ENCODE assay signal across 17 cellular contexts in genomic region chr1:1286313-1287261, GRCh38.
"Had no signal": no experiment of that assay in that cellular context is flagged by ENCODE, and none has a peak within 500 bp of the region (broad histone marks: within the 10 kb centered on the region; RNA-seq: fewer than 3 reads in every experiment).

No MANE protein-coding gene starts in this region.

- H3K9me3 Mint-ChIP-seq: activated naive CD8-positive, alpha-beta T cell treated with anti-CD3 and anti-CD28 coated beads, Interleukin-2, amount 50 U/mL, for 24 hours; activated T-helper 1 cell treated with anti-CD3 and anti-CD28 coated beads, Interleukin-12 subunit alpha, Interleukin-12 subunit beta, Interleukin-2, Interleukin-4 antibody, amounts not matched to agents 30 ng/mL and 10 ng/mL and 1 ng/mL, durations not matched to agents 14 hours and 24 hours and 36 hours; immature natural killer cell; neural progenitor cell had no signal

- H3K27me3 Mint-ChIP-seq: activated naive CD8-positive, alpha-beta T cell treated with anti-CD3 and anti-CD28 coated beads, Interleukin-2, amount 50 U/mL, for 24 hours had no signal

- H3K36me3 Mint-ChIP-seq: immature natural killer cell, neural progenitor cell had no signal

- DNase-seq: activated naive CD8-positive, alpha-beta T cell treated with anti-CD3 and anti-CD28 coated beads, Interleukin-2, amount 50 U/mL, for 24 hours; aorta; cortex of kidney; effector CD4-positive, alpha-beta T cell; esophagus squamous epithelium; hypothalamus; immature natural killer cell; left cardiac atrium; sigmoid colon; stimulated activated CD4-positive, alpha-beta T cell treated with anti-CD3 and anti-CD28 coated beads, Interleukin-1b, Interleukin-23, amount 100 ng/mL, for 48 hours; stomach; SW 1271; testis had no signal

- H3K4me3 Mint-ChIP-seq: activated naive CD8-positive, alpha-beta T cell treated with anti-CD3 and anti-CD28 coated beads, Interleukin-2, amount 50 U/mL, for 24 hours; activated T-helper 1 cell treated with anti-CD3 and anti-CD28 coated beads, Interleukin-12 subunit alpha, Interleukin-12 subunit beta, Interleukin-2, Interleukin-4 antibody, amounts not matched to agents 30 ng/mL and 10 ng/mL and 1 ng/mL, durations not matched to agents 14 hours and 24 hours and 36 hours; immature natural killer cell; neural progenitor cell had no signal

- H3K27ac Mint-ChIP-seq: activated naive CD8-positive, alpha-beta T cell treated with anti-CD3 and anti-CD28 coated beads, Interleukin-2, amount 50 U/mL, for 24 hours; activated T-helper 1 cell treated with anti-CD3 and anti-CD28 coated beads, Interleukin-12 subunit alpha, Interleukin-12 subunit beta, Interleukin-2, Interleukin-4 antibody, amounts not matched to agents 30 ng/mL and 10 ng/mL and 1 ng/mL, durations not matched to agents 14 hours and 24 hours and 36 hours; immature natural killer cell; neural progenitor cell had no signal

- ATAC-seq: activated CD4-positive, CD25-positive, alpha-beta regulatory T cell treated with anti-CD3 and anti-CD28 coated beads, Interleukin-2, amount 50 U/mL, for 24 hours; activated naive CD8-positive, alpha-beta T cell treated with anti-CD3 and anti-CD28 coated beads, Interleukin-2, amount 50 U/mL, for 24 hours; left cardiac atrium; pancreas had no signal

- H3K4me1 Mint-ChIP-seq: activated naive CD8-positive, alpha-beta T cell treated with anti-CD3 and anti-CD28 coated beads, Interleukin-2, amount 50 U/mL, for 24 hours; immature natural killer cell had no signal
